ENCODE assay signal across 25 cellular contexts in genomic region chr7:111390000-111390399, GRCh38.
"Had no signal": no experiment of that assay in that cellular context is flagged by ENCODE, and none has a peak within 500 bp of the region (broad histone marks: within the 10 kb centered on the region; RNA-seq: fewer than 3 reads in every experiment).

No MANE protein-coding gene starts in this region.

- H3K4me1 Mint-ChIP-seq: activated CD4-positive, alpha-beta memory T cell treated with anti-CD3 and anti-CD28 coated beads, Interleukin-2, amount 10 ng/mL, durations not matched to agents 7 days and 5 days; activated CD4-positive, alpha-beta T cell treated with anti-CD3 and anti-CD28 coated beads for 36 hours; activated T-helper 17 cell treated with anti-CD3 and anti-CD28 coated beads, Interleukin-2, amount 50 U/mL, for 72 hours; T-cell had no signal

- H3K27ac ChIP-seq: brain microvascular endothelial cell, cardiac muscle cell, SK-N-MC, VCaP had no signal

- H3K27ac Mint-ChIP-seq: activated CD4-positive, alpha-beta memory T cell treated with anti-CD3 and anti-CD28 coated beads, Interleukin-2, amount 10 ng/mL, durations not matched to agents 7 days and 5 days; activated CD4-positive, alpha-beta T cell treated with anti-CD3 and anti-CD28 coated beads for 36 hours; activated naive CD4-positive, alpha-beta T cell treated with anti-CD3 and anti-CD28 coated beads for 36 hours; activated naive CD8-positive, alpha-beta T cell; activated T-helper 17 cell treated with anti-CD3 and anti-CD28 coated beads, Interleukin-2, amount 50 U/mL, for 72 hours; T-cell had no signal

- DNase-seq: activated CD4-positive, alpha-beta memory T cell treated with anti-CD3 and anti-CD28 coated beads, Interleukin-2, amount 10 ng/mL, durations not matched to agents 7 days and 5 days; activated CD4-positive, alpha-beta T cell treated with anti-CD3 and anti-CD28 coated beads for 36 hours; activated CD4-positive, alpha-beta T cell treated with anti-CD3 and anti-CD28 coated beads, Interleukin-2, amount 50 U/mL, for 1 hour; activated gamma-delta T cell; activated naive CD4-positive, alpha-beta T cell treated with anti-CD3 and anti-CD28 coated beads for 36 hours; activated T-cell treated with anti-CD3 and anti-CD28 coated beads for 4 hours; activated T-cell treated with anti-CD3 and anti-CD28 coated beads, Interleukin-2, amount 50 U/mL, for 48 hours; amygdala; brain microvascular endothelial cell; KG1; NCI-H1048; NCI-H1694 treated with DMSO at 0.1 percent for 48 hours; NCI-H2029 treated with DMSO at 0.1 percent for 48 hours; NCI-H446; NCI-H524; NCI-H82; SIG-M5; T-cell; T-helper 2 cell; T1000 had no signal

- H3K27me3 Mint-ChIP-seq: activated CD4-positive, alpha-beta memory T cell treated with anti-CD3 and anti-CD28 coated beads, Interleukin-2, amount 10 ng/mL, durations not matched to agents 7 days and 5 days; activated CD4-positive, alpha-beta T cell treated with anti-CD3 and anti-CD28 coated beads for 36 hours; activated naive CD8-positive, alpha-beta T cell; activated T-helper 17 cell treated with anti-CD3 and anti-CD28 coated beads, Interleukin-2, amount 50 U/mL, for 72 hours; T-cell had no signal

- ATAC-seq: activated CD4-positive, alpha-beta T cell treated with anti-CD3 and anti-CD28 coated beads for 36 hours; activated T-helper 17 cell treated with anti-CD3 and anti-CD28 coated beads, Interleukin-2, amount 50 U/mL, for 72 hours; T-cell had no signal

- H3K9me3 Mint-ChIP-seq: activated CD4-positive, alpha-beta memory T cell treated with anti-CD3 and anti-CD28 coated beads, Interleukin-2, amount 10 ng/mL, durations not matched to agents 7 days and 5 days had no signal

- H3K4me3 Mint-ChIP-seq: activated CD4-positive, alpha-beta memory T cell treated with anti-CD3 and anti-CD28 coated beads, Interleukin-2, amount 10 ng/mL, durations not matched to agents 7 days and 5 days; activated CD4-positive, alpha-beta T cell treated with anti-CD3 and anti-CD28 coated beads for 36 hours; activated naive CD4-positive, alpha-beta T cell treated with anti-CD3 and anti-CD28 coated beads for 36 hours; activated naive CD8-positive, alpha-beta T cell; activated T-helper 17 cell treated with anti-CD3 and anti-CD28 coated beads, Interleukin-2, amount 50 U/mL, for 72 hours; T-cell had no signal

- H3K4me3 ChIP-seq: cardiac muscle cell, SK-N-MC had no signal
